Comparison of ENCODE assay signal across 8 cellular contexts in the genomic region with DNA sequence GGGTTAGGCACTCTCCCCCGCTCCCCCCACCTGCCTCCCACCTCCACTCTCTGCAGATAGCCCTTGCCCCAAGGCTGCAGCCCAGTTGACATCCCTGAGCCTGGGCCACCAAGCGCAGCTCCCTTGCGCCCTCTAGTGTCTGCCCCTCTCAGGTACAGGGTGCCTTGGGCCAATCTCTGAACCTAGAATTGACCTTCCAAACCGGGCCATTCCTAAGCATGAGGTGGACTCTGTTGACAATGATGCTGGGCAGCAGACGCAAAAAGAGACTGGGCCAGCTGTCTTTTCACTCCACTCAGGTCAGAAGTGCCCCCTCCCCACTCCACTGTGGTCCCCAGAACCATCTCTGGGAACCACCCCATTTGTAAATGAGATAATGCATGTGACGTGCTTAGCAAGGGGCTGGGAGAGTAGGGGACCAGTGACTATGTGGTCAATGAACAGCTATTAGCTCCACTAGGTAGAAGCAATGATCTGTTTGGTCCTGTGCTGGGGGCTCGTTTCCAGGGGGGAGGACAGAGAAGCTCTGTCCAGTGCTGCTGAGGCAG. TPM values are rescaled to one million over a fixed set of nuclear protein-coding genes. Genes with fewer than 3 reads are reported as not detected.
DNase-seq lines count a peak whose midpoint lies in the region; ATAC-seq, FAIRE-seq and TF ChIP-seq lines count a peak whose summit lies in the region.

No MANE protein-coding gene starts in this region.

- H3K27ac Mint-ChIP-seq in CD4-positive, CD25-positive, alpha-beta regulatory T cell: peak overlapping the region in 1 of 3 donors; percentile 21
- no peak overlapping the region for H3K27ac Mint-ChIP-seq in activated T-helper 1 cell treated with anti-CD3 and anti-CD28 coated beads, Interleukin-12 subunit alpha, Interleukin-12 subunit beta, Interleukin-2, Interleukin-4 antibody, amounts not matched to agents 30 ng/mL and 10 ng/mL and 1 ng/mL, durations not matched to agents 14 hours and 24 hours and 36 hours

- peaks cover 0 to 4% (median 0%) of the 10 kb centered on the region in 7 donors for H3K9me3 Mint-ChIP-seq in CD4-positive, CD25-positive, alpha-beta regulatory T cell
- H3K9me3 Mint-ChIP-seq in activated T-helper 1 cell treated with anti-CD3 and anti-CD28 coated beads, Interleukin-12 subunit alpha, Interleukin-12 subunit beta, Interleukin-2, Interleukin-4 antibody, amounts not matched to agents 30 ng/mL and 10 ng/mL and 1 ng/mL, durations not matched to agents 14 hours and 24 hours and 36 hours: no peaks in the 10 kb centered on the region

- no peaks in the 10 kb centered on the region for H3K27me3 ChIP-seq in CD4-positive, CD25-positive, alpha-beta regulatory T cell (ENCODE audit: control insufficient read depth, insufficient read depth, low read length)
- H3K27me3 ChIP-seq in H7 (ENCODE audit: control insufficient read depth, insufficient read depth, low read length) (no peaks in the 10 kb centered on the region), pancreas (no peaks in the 10 kb centered on the region), upper lobe of left lung (no peaks in the 10 kb centered on the region)

- no peak overlapping the region for H3K27ac ChIP-seq in CD4-positive, CD25-positive, alpha-beta regulatory T cell (ENCODE audit: insufficient read depth, low read length, poor library complexity, severe bottlenecking)
- no peak overlapping the region for H3K27ac ChIP-seq in pancreas
- no peak overlapping the region for H3K27ac ChIP-seq in upper lobe of left lung

- peaks cover 7% of the 10 kb centered on the region for H3K4me1 ChIP-seq in CD4-positive, CD25-positive, alpha-beta regulatory T cell (ENCODE audit: control insufficient read depth, insufficient read depth, low read length, poor library complexity, severe bottlenecking)
- H3K4me1 ChIP-seq in pancreas: no peaks in the 10 kb centered on the region
- peaks cover 18 to 20% (median 18%) of the 10 kb centered on the region in 4 donors for H3K4me1 ChIP-seq in upper lobe of left lung

- peak; percentile 78 to 92 (median 88) for TF ChIP-seq CTCF in pancreas (IDR thresholded peaks at IDR 0.05)
- TF ChIP-seq CTCF in upper lobe of left lung (IDR thresholded peaks at IDR 0.05): peak; percentile 89 to 96 (median 91)

- H3K4me3 Mint-ChIP-seq in CD4-positive, CD25-positive, alpha-beta regulatory T cell: no peak overlapping the region
- no peak overlapping the region for H3K4me3 Mint-ChIP-seq in activated T-helper 1 cell treated with anti-CD3 and anti-CD28 coated beads, Interleukin-12 subunit alpha, Interleukin-12 subunit beta, Interleukin-2, Interleukin-4 antibody, amounts not matched to agents 30 ng/mL and 10 ng/mL and 1 ng/mL, durations not matched to agents 14 hours and 24 hours and 36 hours

- H3K9me3 ChIP-seq in CD4-positive, CD25-positive, alpha-beta regulatory T cell (ENCODE audit: control insufficient read depth in 2 of 2, low read length in 2 of 2): no peaks in the 10 kb centered on the region
- H3K9me3 ChIP-seq in pancreas (no peaks in the 10 kb centered on the region), upper lobe of left lung (no peaks in the 10 kb centered on the region)

- no peak for FAIRE-seq in pancreas (lab: Jason Lieb, UNC)

- intact Hi-C loops in activated T-helper 1 cell treated with anti-CD3 and anti-CD28 coated beads, Interleukin-12 subunit alpha, Interleukin-12 subunit beta, Interleukin-2, Interleukin-4 antibody, amounts not matched to agents 30 ng/mL and 10 ng/mL and 1 ng/mL, durations not matched to agents 14 hours and 24 hours and 36 hours (cut with micrococcal nuclease): loop anchor here (1.0 to 10.0 kb wide), 6 partner anchors 93 to 749 kb away; a partner anchor contains a TSS
- intact Hi-C loops in pancreas (cut with DNase I): loop anchor here in 1 of 3 donors (10.0 kb wide), 1 partner anchor 738 kb away; no protein-coding TSS in a partner anchor

- H3K4me3 ChIP-seq in CD4-positive, CD25-positive, alpha-beta regulatory T cell (ENCODE audit: low read depth, low read length): no peak overlapping the region
- H3K4me3 ChIP-seq in H7 (ENCODE audit: insufficient read depth, low read depth, low read length): no peak overlapping the region
- H3K4me3 ChIP-seq in pancreas: no peak overlapping the region
- no peak overlapping the region for H3K4me3 ChIP-seq in upper lobe of left lung

- no peak for TF ChIP-seq POLR2A in upper lobe of left lung (IDR thresholded peaks at IDR 0.05)

- peak; percentile 69 to 71 for ATAC-seq in CD4-positive, CD25-positive, alpha-beta regulatory T cell (ENCODE audit: low read depth in 2 of 2)
- ATAC-seq in pancreas (peak; percentile 88 to 94 (median 94)), upper lobe of left lung (ENCODE audit: low FRiP score in 2 of 2) (peak; percentile 81 to 82), HG02884 (IDR thresholded peaks at IDR 0.05; ENCODE audit: unreplicated experiment) (no peak)

- peaks cover 4% of the 10 kb centered on the region for H3K27me3 Mint-ChIP-seq in CD4-positive, CD25-positive, alpha-beta regulatory T cell
- peaks cover 4% of the 10 kb centered on the region for H3K27me3 Mint-ChIP-seq in activated T-helper 1 cell treated with anti-CD3 and anti-CD28 coated beads, Interleukin-12 subunit alpha, Interleukin-12 subunit beta, Interleukin-2, Interleukin-4 antibody, amounts not matched to agents 30 ng/mL and 10 ng/mL and 1 ng/mL, durations not matched to agents 14 hours and 24 hours and 36 hours (ENCODE audit: insufficient read depth)

- no peaks in the 10 kb centered on the region for H3K36me3 ChIP-seq in CD4-positive, CD25-positive, alpha-beta regulatory T cell (ENCODE audit: control insufficient read depth, insufficient read depth, low read length)
- H3K36me3 ChIP-seq in H7 (replicated peaks; ENCODE audit: control insufficient read depth, insufficient read depth, low read length) (no peaks in the 10 kb centered on the region), pancreas (no peaks in the 10 kb centered on the region), upper lobe of left lung (no peaks in the 10 kb centered on the region)

- DNase-seq in CD4-positive, CD25-positive, alpha-beta regulatory T cell: peak; percentile 59 to 70 (median 66)
- DNase-seq in H7 (peak; percentile 91), foreskin melanocyte (peak; percentile 10), pancreas (peak; percentile 58 to 93 (median 77)), upper lobe of left lung (peak; percentile 75 to 87)
- DNase-seq in activated T-helper 1 cell treated with anti-CD3 and anti-CD28 coated beads, Interleukin-12 subunit alpha, Interleukin-12 subunit beta, Interleukin-2, Interleukin-4 antibody, amounts not matched to agents 30 ng/mL and 10 ng/mL and 1 ng/mL, durations not matched to agents 14 hours and 24 hours and 36 hours (ENCODE audit: low spot score): peak; percentile 67

- no peak for TF ChIP-seq EP300 in upper lobe of left lung (IDR thresholded peaks at IDR 0.05)

- peaks cover 0 to 25% (median 10%) of the 10 kb centered on the region in 4 donors for H3K4me1 Mint-ChIP-seq in CD4-positive, CD25-positive, alpha-beta regulatory T cell
- peaks cover 40% of the 10 kb centered on the region for H3K4me1 Mint-ChIP-seq in activated T-helper 1 cell treated with anti-CD3 and anti-CD28 coated beads, Interleukin-12 subunit alpha, Interleukin-12 subunit beta, Interleukin-2, Interleukin-4 antibody, amounts not matched to agents 30 ng/mL and 10 ng/mL and 1 ng/mL, durations not matched to agents 14 hours and 24 hours and 36 hours (ENCODE audit: low read depth)

- H3K36me3 Mint-ChIP-seq in CD4-positive, CD25-positive, alpha-beta regulatory T cell: no peaks in the 10 kb centered on the region
- peaks cover 2% of the 10 kb centered on the region for H3K36me3 Mint-ChIP-seq in activated T-helper 1 cell treated with anti-CD3 and anti-CD28 coated beads, Interleukin-12 subunit alpha, Interleukin-12 subunit beta, Interleukin-2, Interleukin-4 antibody, amounts not matched to agents 30 ng/mL and 10 ng/mL and 1 ng/mL, durations not matched to agents 14 hours and 24 hours and 36 hours (ENCODE audit: low read depth)

- 27% methylated on average over 7 of the region's 7 CpGs for WGBS in pancreas, 2 donors
- 34 to 48% methylated on average over 7 of the region's 7 CpGs for WGBS in upper lobe of left lung, 2 donors

TF ChIP-seq in PFSK-1, 5 proteins besides CTCF, POLR2A, EP300 and RAD21 (continues in another document):
- TF ChIP-seq FOXP2 (optimal IDR thresholded peaks at IDR 0.05; ENCODE audit: borderline replicate concordance, extremely low read depth, extremely low read length, insufficient read depth): peak; percentile 54
- TF ChIP-seq SIN3A (IDR thresholded peaks at IDR 0.05; ENCODE audit: borderline replicate concordance, insufficient read depth, low read length): no peak

RNA-seq across cellular contexts. Expression of a gene that starts 43.3 kb away (rescaled TPM):
- 2.0 TPM for total RNA-seq in CD4-positive, CD25-positive, alpha-beta regulatory T cell
- polyA plus RNA-seq in CD4-positive, CD25-positive, alpha-beta regulatory T cell: 1 to 10 TPM in 1 of 4 donors, under 1 TPM in 3; 0.08 to 2.5 (median 0.87) TPM
- total RNA-seq in H7 (2014; rRNA removed; shearing (Covaris generic)): not detected in 2 replicates
- polyA plus RNA-seq in PFSK-1 (2012; ENCODE audit: insufficient read length, low read depth): 0.73 TPM
- 0.75 and 1.2 TPM in 2 replicates for total RNA-seq in activated T-helper 1 cell treated with anti-CD3 and anti-CD28 coated beads, Interleukin-12 subunit alpha, Interleukin-12 subunit beta, Interleukin-2, Interleukin-4 antibody, amounts not matched to agents 30 ng/mL and 10 ng/mL and 1 ng/mL, durations not matched to agents 14 hours and 24 hours and 36 hours
- total RNA-seq in pancreas: 1 to 10 TPM in 3 of 6 donors, under 1 TPM in 3; 0.16 to 2.4 (median 0.76) TPM
- polyA plus RNA-seq in pancreas: 1 to 10 TPM in 1 of 2 donors, under 1 TPM in 1; 0.80 to 1.4 TPM
- 1 to 10 TPM; 3.1 to 9.1 (median 5.4) TPM for total RNA-seq in upper lobe of left lung

RNA-seq across cellular contexts. Expression of a gene that starts 60.0 kb away (rescaled TPM):
- 195 TPM for total RNA-seq in CD4-positive, CD25-positive, alpha-beta regulatory T cell
- 1 to 10 TPM; 1.9 to 3.9 (median 2.5) TPM for polyA plus RNA-seq in CD4-positive, CD25-positive, alpha-beta regulatory T cell
- 3.5 and 4.1 TPM in 2 replicates for total RNA-seq in H7 (2014; rRNA removed; shearing (Covaris generic))
- 20.8 TPM for polyA plus RNA-seq in PFSK-1 (2012; ENCODE audit: insufficient read length, low read depth)
- 54.9 and 55.0 TPM in 2 replicates for total RNA-seq in activated T-helper 1 cell treated with anti-CD3 and anti-CD28 coated beads, Interleukin-12 subunit alpha, Interleukin-12 subunit beta, Interleukin-2, Interleukin-4 antibody, amounts not matched to agents 30 ng/mL and 10 ng/mL and 1 ng/mL, durations not matched to agents 14 hours and 24 hours and 36 hours
- total RNA-seq in pancreas (10 to 100 TPM; 13.3 to 39.1 (median 27.5) TPM), upper lobe of left lung (100 to 1,000 TPM in 3 of 6 donors, 10 to 100 TPM in 3; 71.0 to 137 (median 91.0) TPM)
- polyA plus RNA-seq in pancreas: 10 to 100 TPM; 10.0 to 11.9 TPM

Comparison
In these comparisons a context has a peak if more than half of its experiments do, and no peak if none do; other contexts are left out.
1. DNase-seq: peak in every context shown above with its lines; median percentile 91 in H7; 81 in upper lobe of left lung; 77 in pancreas; 67 in activated T-helper 1 cell treated with anti-CD3 and anti-CD28 coated beads, Interleukin-12 subunit alpha, Interleukin-12 subunit beta, Interleukin-2, Interleukin-4 antibody, amounts not matched to agents 30 ng/mL and 10 ng/mL and 1 ng/mL, durations not matched to agents 14 hours and 24 hours and 36 hours; 66 in CD4-positive, CD25-positive, alpha-beta regulatory T cell; 10 in foreskin melanocyte.